In genomic region chrX:118521435-118521834, GRCh38 we compare ENCODE assay signal across 15 cellular contexts. TPM values are rescaled to one million over a fixed set of nuclear protein-coding genes. Genes with fewer than 3 reads are reported as not detected.
DNase-seq lines count a peak whose midpoint lies in the region; ATAC-seq and TF ChIP-seq lines count a peak whose summit lies in the region.
"Had no signal": no experiment of that assay in that cellular context is flagged by ENCODE, and none has a peak within 500 bp of the region (broad histone marks: within the 10 kb centered on the region; RNA-seq: fewer than 3 reads in every experiment).

No MANE protein-coding gene starts in this region.

- no peaks in the 10 kb centered on the region for H3K9me3 Mint-ChIP-seq in memory B cell
- H3K9me3 Mint-ChIP-seq: activated T-helper 2 cell treated with anti-CD3 and anti-CD28 coated beads, Interferon-gamma antibody, Interleukin-2, Interleukin-4, amounts not matched to agents 10 μg/mL and 5 μg/mL and 100 μg/mL, durations not matched to agents 14 hours and 24 hours and 36 hours had no signal

- DNase-seq in cardiac muscle cell (ENCODE audit: low read depth in 1 of 2, low spot score in 1 of 2): peak in 1 of 2 donors; percentile 63
- DNase-seq in right cardiac atrium: no peak
- DNase-seq in ascending aorta (ENCODE audit: low spot score in 2 of 2): no peak
- no peak for DNase-seq in memory B cell (ENCODE audit: low spot score in 2 of 2)
- DNase-seq in vagina (ENCODE audit: extremely low spot score in 2 of 2): no peak
- no peak for DNase-seq in midbrain (lab: John Stamatoyannopoulos, UW)
- no peak for DNase-seq in NCI-H524 (lab: John Stamatoyannopoulos, UW)
- DNase-seq: BE2C; dorsolateral prefrontal cortex; NCI-H2081 treated with DMSO at 0.1 percent for 48 hours; Peyer's patch; stimulated activated CD8-positive, alpha-beta memory T cell treated with anti-CD3 and anti-CD28 coated beads, Interleukin-4, amount 100 ng/mL, for 48 hours had no signal

- peaks cover 35% of the 10 kb centered on the region for H3K4me1 Mint-ChIP-seq in memory B cell

- peak overlapping the region; percentile 31 for H3K27ac Mint-ChIP-seq in memory B cell
- H3K27ac Mint-ChIP-seq: activated T-helper 2 cell treated with anti-CD3 and anti-CD28 coated beads, Interferon-gamma antibody, Interleukin-2, Interleukin-4, amounts not matched to agents 10 μg/mL and 5 μg/mL and 100 μg/mL, durations not matched to agents 14 hours and 24 hours and 36 hours had no signal

- H3K4me1 ChIP-seq in cardiac muscle cell (ENCODE audit: low read depth): peaks cover 27% of the 10 kb centered on the region
- H3K4me1 ChIP-seq in right cardiac atrium (ENCODE audit: control insufficient read depth, insufficient read depth, low read length): peaks cover 1% of the 10 kb centered on the region
- H3K4me1 ChIP-seq in ascending aorta: peaks cover 0 to 15% of the 10 kb centered on the region in 2 donors
- H3K4me1 ChIP-seq in vagina: peaks cover 37% of the 10 kb centered on the region
- H3K4me1 ChIP-seq: BE2C, Peyer's patch had no signal

- H3K4me3 Mint-ChIP-seq in memory B cell: no peak overlapping the region

- intact Hi-C loops in right cardiac atrium (cut with DNase I) (no loop called here), ascending aorta (cut with DNase I) (no loop called here), vagina (cut with DNase I) (no loop called here)

- H3K27ac ChIP-seq in cardiac muscle cell (peak overlapping the region; percentile 34), right cardiac atrium (ENCODE audit: low read length) (no peak overlapping the region), ascending aorta (peak overlapping the region; percentile 57 to 73), vagina (peak overlapping the region; percentile 79)
- H3K27ac ChIP-seq: dorsolateral prefrontal cortex, Peyer's patch had no signal

- no peaks in the 10 kb centered on the region for H3K9me3 ChIP-seq in cardiac muscle cell (ENCODE audit: low read depth)
- H3K9me3 ChIP-seq in right cardiac atrium (ENCODE audit: control insufficient read depth, low read length): no peaks in the 10 kb centered on the region
- H3K9me3 ChIP-seq in ascending aorta: no peaks in the 10 kb centered on the region
- H3K9me3 ChIP-seq in vagina: no peaks in the 10 kb centered on the region
- H3K9me3 ChIP-seq: BE2C, HAP-1, Peyer's patch had no signal

- TF ChIP-seq CTCF in cardiac muscle cell (IDR thresholded peaks at IDR 0.05; ENCODE audit: low read depth, low read length) (no peak), ascending aorta (IDR thresholded peaks at IDR 0.05) (no peak), vagina (IDR thresholded peaks at IDR 0.05) (no peak)

- no peak overlapping the region for H3K4me3 ChIP-seq in cardiac muscle cell
- H3K4me3 ChIP-seq in right cardiac atrium (ENCODE audit: low read length): no peak overlapping the region
- no peak overlapping the region for H3K4me3 ChIP-seq in ascending aorta
- no peak overlapping the region for H3K4me3 ChIP-seq in vagina
- H3K4me3 ChIP-seq: dorsolateral prefrontal cortex, HAP-1, Peyer's patch had no signal

- 59% methylated on average over 3 of the region's 3 CpGs for WGBS in right cardiac atrium

- no peak for TF ChIP-seq POLR2A in vagina (IDR thresholded peaks at IDR 0.05)

- H3K36me3 Mint-ChIP-seq in memory B cell: peaks cover 6% of the 10 kb centered on the region

- H3K27me3 Mint-ChIP-seq in memory B cell: no peaks in the 10 kb centered on the region

- H3K27me3 ChIP-seq in cardiac muscle cell (no peaks in the 10 kb centered on the region), right cardiac atrium (ENCODE audit: control insufficient read depth, insufficient read depth) (no peaks in the 10 kb centered on the region), ascending aorta (no peaks in the 10 kb centered on the region), vagina (no peaks in the 10 kb centered on the region)
- H3K27me3 ChIP-seq: BE2C, Peyer's patch had no signal

- no peak for ATAC-seq in right cardiac atrium
- ATAC-seq in memory B cell (ENCODE audit: low read depth): no peak
- ATAC-seq in GM18498 (IDR thresholded peaks at IDR 0.05; ENCODE audit: unreplicated experiment): no peak

- no peaks in the 10 kb centered on the region for H3K36me3 ChIP-seq in cardiac muscle cell
- no peaks in the 10 kb centered on the region for H3K36me3 ChIP-seq in ascending aorta
- H3K36me3 ChIP-seq in vagina: no peaks in the 10 kb centered on the region
- H3K36me3 ChIP-seq: BE2C, HAP-1, Peyer's patch had no signal

RNA-seq across cellular contexts. Expression of gene DOCK11, which starts 25.8 kb away (rescaled TPM):
- total RNA-seq in cardiac muscle cell: 11.0 and 11.2 TPM in 2 replicates
- polyA plus RNA-seq in cardiac muscle cell: 12.5 and 13.6 TPM in 2 replicates
- total RNA-seq in right cardiac atrium: 1 to 10 TPM; 3.3 to 8.5 (median 6.2) TPM
- 3.5 TPM for polyA plus RNA-seq in right cardiac atrium
- 23.0 TPM for total RNA-seq in ascending aorta
- total RNA-seq in vagina: 20.6 TPM
